Comparison of ENCODE assay signal across 21 cellular contexts in the genomic region with DNA sequence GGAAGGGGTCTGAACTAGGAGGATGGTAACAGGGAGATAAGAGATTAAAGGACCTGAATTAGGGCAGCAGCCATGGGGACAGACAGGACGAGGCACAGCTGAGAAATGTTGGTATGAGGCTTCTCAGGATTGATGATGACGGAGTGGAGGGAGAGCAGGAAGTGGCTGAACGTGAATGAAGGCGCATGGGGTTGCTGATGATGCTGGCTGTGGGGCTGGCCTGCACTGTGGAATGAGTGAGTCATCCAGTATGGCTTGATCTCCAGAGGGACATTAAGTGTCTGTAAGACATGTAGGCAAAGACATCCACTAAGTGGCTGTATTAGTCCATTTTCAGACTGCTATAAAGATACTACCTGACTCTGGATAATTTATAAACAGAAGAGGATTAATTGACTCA.
A peak's percentile ranks its signal among the peaks of the same experiment; 100 is the strongest.
DNase-seq lines count a peak whose midpoint lies in the region; ATAC-seq, FAIRE-seq and TF ChIP-seq lines count a peak whose summit lies in the region.
"Had no signal": no experiment of that assay in that cellular context is flagged by ENCODE, and none has a peak within 500 bp of the region (broad histone marks: within the 10 kb centered on the region; RNA-seq: fewer than 3 reads in every experiment).

No MANE protein-coding gene starts in this region.

- intact Hi-C loops in Right ventricle myocardium inferior (cut with DNase I) (no loop called here), cardiac septum (cut with DNase I) (no loop called here), pancreas (cut with DNase I) (no loop called here)

- H3K27me3 ChIP-seq in gastroesophageal sphincter (no peaks in the 10 kb centered on the region), pancreas (no peaks in the 10 kb centered on the region)
- H3K27me3 ChIP-seq: thyroid gland had no signal

- peaks cover 19 to 22% of the 10 kb centered on the region in 2 donors for H3K9me3 Mint-ChIP-seq in activated naive CD4-positive, alpha-beta T cell treated with anti-CD3 and anti-CD28 coated beads, Interleukin-2, amount 50 U/mL, for 72 hours

- H3K27ac ChIP-seq in gastroesophageal sphincter (no peak overlapping the region), pancreas (no peak overlapping the region)
- H3K27ac ChIP-seq: thyroid gland had no signal

- H3K36me3 Mint-ChIP-seq in activated naive CD4-positive, alpha-beta T cell treated with anti-CD3 and anti-CD28 coated beads, Interleukin-2, amount 50 U/mL, for 72 hours, result peaks cover 0 to 13% of the 10 kb centered on the region in 2 donors
- H3K36me3 Mint-ChIP-seq: stimulated activated naive B cell treated with anti-CD40 and anti-IgM and Interleukin-4, amounts not matched to agents 10 μg/mL and 1 μg/mL and 100 μg/mL, for 72 hours had no signal

- TF ChIP-seq EP300 in gastroesophageal sphincter (IDR thresholded peaks at IDR 0.05), result no peak

- TF ChIP-seq CTCF in gastroesophageal sphincter (IDR thresholded peaks at IDR 0.05) (no peak), pancreas (IDR thresholded peaks at IDR 0.05) (no peak)

- no peak for FAIRE-seq in pancreas (lab: Jason Lieb, UNC)
- FAIRE-seq: bronchial epithelial cell, GM18507, H54 had no signal

- no peak overlapping the region for H3K27ac Mint-ChIP-seq in activated naive CD4-positive, alpha-beta T cell treated with anti-CD3 and anti-CD28 coated beads, Interleukin-2, amount 50 U/mL, for 72 hours
- H3K27ac Mint-ChIP-seq: B cell; stimulated activated naive B cell treated with anti-CD40 and anti-IgM and Interleukin-4, amounts not matched to agents 10 μg/mL and 1 μg/mL and 100 μg/mL, for 72 hours; WTC11 had no signal

- no peaks in the 10 kb centered on the region for H3K4me1 ChIP-seq in gastroesophageal sphincter
- H3K4me1 ChIP-seq in pancreas, result no peaks in the 10 kb centered on the region
- H3K4me1 ChIP-seq: Caco-2, thyroid gland had no signal

- H3K9me3 ChIP-seq in gastroesophageal sphincter (no peaks in the 10 kb centered on the region), pancreas (no peaks in the 10 kb centered on the region)
- H3K9me3 ChIP-seq: Caco-2, thyroid gland had no signal

- TF ChIP-seq POLR2A in gastroesophageal sphincter (IDR thresholded peaks at IDR 0.05), result no peak

- ATAC-seq in Right ventricle myocardium inferior (peak; percentile 63), gastroesophageal sphincter (peak; percentile 50), pancreas (peak in 3 of 4 donors; percentile 16 to 57 (median 38)), GM19351 (IDR thresholded peaks at IDR 0.05; ENCODE audit: unreplicated experiment) (no peak), HG02678 (IDR thresholded peaks at IDR 0.05; ENCODE audit: unreplicated experiment) (no peak)
- ATAC-seq in activated naive CD4-positive, alpha-beta T cell treated with anti-CD3 and anti-CD28 coated beads, Interleukin-2, amount 50 U/mL, for 72 hours, result no peak
- ATAC-seq: stimulated activated naive B cell treated with anti-CD40 and anti-IgM and Interleukin-4, amounts not matched to agents 10 μg/mL and 1 μg/mL and 100 μg/mL, for 72 hours; WTC11 had no signal

- H3K36me3 ChIP-seq in gastroesophageal sphincter (no peaks in the 10 kb centered on the region), pancreas (no peaks in the 10 kb centered on the region)
- H3K36me3 ChIP-seq: thyroid gland had no signal

- 45 to 55% methylated on average over 4 of the region's 4 CpGs for WGBS in gastroesophageal sphincter (ENCODE audit: low coverage in 1 of 2), 2 donors
- WGBS in pancreas, 2 donors, result 46 to 53% methylated on average over 4 of the region's 4 CpGs

- H3K4me3 ChIP-seq in gastroesophageal sphincter (no peak overlapping the region), pancreas (no peak overlapping the region)
- H3K4me3 ChIP-seq: thyroid gland had no signal

- DNase-seq in Right ventricle myocardium inferior (ENCODE audit: missing footprints), result peak; percentile 70
- DNase-seq in cardiac septum (ENCODE audit: low spot score), result no peak
- no peak for DNase-seq in pancreas
- DNase-seq in NCI-H748 (lab: John Stamatoyannopoulos, UW; ENCODE audit: unreplicated experiment), result no peak
- DNase-seq in activated naive CD4-positive, alpha-beta T cell treated with anti-CD3 and anti-CD28 coated beads, Interleukin-2, amount 50 U/mL, for 72 hours (ENCODE audit: low spot score in 2 of 2), result no peak
- DNase-seq: 8988T; Caco-2; foreskin melanocyte; NCI-H1417; NCI-H526 treated with DMSO at 0.1 percent for 48 hours; stimulated activated naive B cell treated with anti-CD40 and anti-IgM and Interleukin-4, amounts not matched to agents 10 μg/mL and 1 μg/mL and 100 μg/mL, for 72 hours; T-helper 2 cell had no signal

Comparison
In these comparisons a context has a peak if more than half of its experiments do, and no peak if none do; other contexts are left out.
1. ATAC-seq: peak in Right ventricle myocardium inferior (single experiment), gastroesophageal sphincter (single experiment) and pancreas (3 of 4); none in GM19351 (single experiment), HG02678 (single experiment) and activated naive CD4-positive, alpha-beta T cell treated with anti-CD3 and anti-CD28 coated beads, Interleukin-2, amount 50 U/mL, for 72 hours (0 of 2).